In the genomic region with DNA sequence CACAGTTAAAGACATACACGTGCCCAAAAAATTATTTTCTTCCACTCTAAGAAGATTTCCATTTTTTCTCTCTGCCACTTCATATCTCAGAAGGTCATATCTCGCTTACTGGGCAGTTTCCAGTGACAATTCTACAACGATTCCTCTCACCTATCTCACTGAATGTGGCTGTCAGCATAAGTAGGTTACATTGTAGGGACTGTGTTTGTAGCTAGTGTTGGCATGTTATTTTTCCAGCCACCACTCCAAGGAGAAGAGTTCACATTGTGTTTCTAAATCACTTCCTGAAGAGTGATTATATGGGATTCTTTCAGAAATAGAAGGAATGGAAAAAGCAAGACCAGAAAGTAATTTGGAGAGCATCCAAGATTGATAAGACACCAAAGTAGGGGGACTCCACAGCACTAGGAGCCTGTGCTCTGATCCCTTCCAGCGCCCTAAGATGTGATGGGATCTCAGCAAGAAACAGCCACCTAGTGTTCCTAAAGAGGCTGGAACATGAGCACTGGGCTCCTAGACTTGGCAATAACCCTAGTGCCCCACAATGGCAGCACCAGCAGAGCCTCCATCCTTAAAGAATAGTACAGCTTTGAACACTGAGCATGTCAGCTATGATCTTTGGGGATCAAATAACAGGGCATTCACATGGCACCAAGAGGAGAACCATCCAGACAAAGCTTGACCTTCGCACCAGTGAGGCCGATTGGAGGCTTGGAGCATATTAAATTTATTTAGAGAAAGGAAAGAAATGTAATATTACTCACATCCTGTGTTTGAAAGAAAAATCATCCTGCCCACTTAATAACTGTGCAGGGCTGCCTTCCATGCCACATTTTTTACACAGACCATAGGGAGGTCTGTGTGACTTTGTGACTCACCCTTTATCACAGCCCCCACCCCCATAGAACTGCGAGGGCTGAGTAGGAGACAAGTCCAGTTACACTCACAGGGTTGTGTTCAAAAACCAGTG, we compare ENCODE assay signal across 8 cellular contexts. TPM values are rescaled to one million over a fixed set of nuclear protein-coding genes. Genes with fewer than 3 reads are reported as not detected.
DNase-seq lines count a peak whose midpoint lies in the region; ATAC-seq and TF ChIP-seq lines count a peak whose summit lies in the region.

No MANE protein-coding gene starts in this region.

- H3K27me3 Mint-ChIP-seq in activated T-helper 17 cell treated with anti-CD3 and anti-CD28 coated beads, Interleukin-2, amount 50 U/mL, for 72 hours, result peaks cover 7% of the 10 kb centered on the region
- H3K27me3 Mint-ChIP-seq in nephron progenitor cell (ENCODE audit: low read depth, poor library complexity), result peaks cover 6% of the 10 kb centered on the region

- H3K4me1 ChIP-seq in lower lobe of right lung (peaks cover 53% of the 10 kb centered on the region), adrenal gland (replicated peaks in 1 of 2) (peaks cover 0 to 4% of the 10 kb centered on the region in 2 donors)

- H3K27ac ChIP-seq in lower lobe of right lung (peak overlapping the region; percentile 25), adrenal gland (no peak overlapping the region)

- DNase-seq in GM04504 (ENCODE audit: low read depth), result peak; percentile 94
- DNase-seq in lower lobe of right lung, result no peak
- DNase-seq in nephron progenitor cell, result no peak
- no peak for DNase-seq in retina
- no peak for DNase-seq in adrenal gland
- DNase-seq in putamen (ENCODE audit: low spot score), result no peak

- TF ChIP-seq CTCF in lower lobe of right lung (IDR thresholded peaks at IDR 0.05) (no peak), nephron progenitor cell (IDR thresholded peaks at IDR 0.05) (no peak), adrenal gland (IDR thresholded peaks at IDR 0.05) (no peak)

- no peaks in the 10 kb centered on the region for H3K27me3 ChIP-seq in lower lobe of right lung (ENCODE audit: low read depth)
- no peaks in the 10 kb centered on the region for H3K27me3 ChIP-seq in adrenal gland

- 61 to 65% (median 64%) methylated on average over 7 of the region's 7 CpGs for WGBS in adrenal gland, 4 donors

- no peaks in the 10 kb centered on the region for H3K36me3 Mint-ChIP-seq in activated T-helper 17 cell treated with anti-CD3 and anti-CD28 coated beads, Interleukin-2, amount 50 U/mL, for 72 hours (ENCODE audit: low read depth)
- H3K36me3 Mint-ChIP-seq in nephron progenitor cell (ENCODE audit: low read depth), result no peaks in the 10 kb centered on the region

- H3K36me3 ChIP-seq in lower lobe of right lung (no peaks in the 10 kb centered on the region), adrenal gland (replicated peaks in 1 of 2) (no peaks in the 10 kb centered on the region)

- no peak overlapping the region for H3K27ac Mint-ChIP-seq in activated T-helper 17 cell treated with anti-CD3 and anti-CD28 coated beads, Interleukin-2, amount 50 U/mL, for 72 hours
- no peak overlapping the region for H3K27ac Mint-ChIP-seq in nephron progenitor cell

- no peak for TF ChIP-seq POLR2A in adrenal gland (IDR thresholded peaks at IDR 0.05)

- no peaks in the 10 kb centered on the region for H3K4me1 Mint-ChIP-seq in activated T-helper 17 cell treated with anti-CD3 and anti-CD28 coated beads, Interleukin-2, amount 50 U/mL, for 72 hours
- H3K4me1 Mint-ChIP-seq in nephron progenitor cell, result no peaks in the 10 kb centered on the region

- H3K9me3 Mint-ChIP-seq in activated T-helper 17 cell treated with anti-CD3 and anti-CD28 coated beads, Interleukin-2, amount 50 U/mL, for 72 hours, result no peaks in the 10 kb centered on the region
- H3K9me3 Mint-ChIP-seq in nephron progenitor cell, result peaks cover 4% of the 10 kb centered on the region

- H3K9me3 ChIP-seq in lower lobe of right lung (no peaks in the 10 kb centered on the region), adrenal gland (replicated peaks in 1 of 3) (no peaks in the 10 kb centered on the region)

- ATAC-seq in HG02678 (IDR thresholded peaks at IDR 0.05; ENCODE audit: unreplicated experiment) (peak; percentile 20), lower lobe of right lung (peak; percentile 51 to 57)
- peak; percentile 79 for ATAC-seq in activated T-helper 17 cell treated with anti-CD3 and anti-CD28 coated beads, Interleukin-2, amount 50 U/mL, for 72 hours (replicated peaks)

- intact Hi-C loops in lower lobe of right lung (cut with DNase I) (no loop called here), adrenal gland (cut with DNase I) (no loop called here)

- peak overlapping the region; percentile 3 for H3K4me3 Mint-ChIP-seq in activated T-helper 17 cell treated with anti-CD3 and anti-CD28 coated beads, Interleukin-2, amount 50 U/mL, for 72 hours
- no peak overlapping the region for H3K4me3 Mint-ChIP-seq in nephron progenitor cell

- H3K4me3 ChIP-seq in lower lobe of right lung, result no peak overlapping the region
- no peak overlapping the region for H3K4me3 ChIP-seq in adrenal gland

RNA-seq across cellular contexts. Expression of gene CAV1, which starts 51.8 kb away (rescaled TPM):
- total RNA-seq in activated T-helper 17 cell treated with anti-CD3 and anti-CD28 coated beads, Interleukin-2, amount 50 U/mL, for 72 hours, result 1 to 10 TPM in 1 of 2 donors, not detected in 1; 1.2 TPM
- 531 TPM for total RNA-seq in lower lobe of right lung
- 10 to 100 TPM in 3 of 8 donors, 1 to 10 TPM in 5; 5.4 to 25.3 (median 9.2) TPM for total RNA-seq in adrenal gland
- polyA plus RNA-seq in adrenal gland, result 10 to 100 TPM in 1 of 3 donors, 1 to 10 TPM in 2; 4.0 to 35.4 (median 9.6) TPM

Comparison
In these comparisons a context has a peak if more than half of its experiments do, and no peak if none do; other contexts are left out.
1. ATAC-seq: peak in every context shown above with its lines; median percentile 79 in activated T-helper 17 cell treated with anti-CD3 and anti-CD28 coated beads, Interleukin-2, amount 50 U/mL, for 72 hours; 54 in lower lobe of right lung; 20 in HG02678.
2. RNA of gene CAV1, which starts 51.8 kb away (total RNA-seq): 531 TPM in lower lobe of right lung (single experiment); 5.4 to 25.3 TPM in adrenal gland and 1.2 TPM in activated T-helper 17 cell treated with anti-CD3 and anti-CD28 coated beads, Interleukin-2, amount 50 U/mL, for 72 hours; every median in the first group is over 10 times any median in the second.